ENCODE assay signal across 21 cellular contexts in genomic region chr2:96113951-96114350, GRCh38. TPM values are rescaled to one million over a fixed set of nuclear protein-coding genes. Genes with fewer than 3 reads are reported as not detected.
"Had no signal": no experiment of that assay in that cellular context is flagged by ENCODE, and none has a peak within 500 bp of the region (broad histone marks: within the 10 kb centered on the region; RNA-seq: fewer than 3 reads in every experiment).

No MANE protein-coding gene starts in this region.

- DNase-seq: dermis blood vessel endothelial cell; effector memory CD4-positive, alpha-beta T cell; esophagus squamous epithelium; naive B cell; sigmoid colon; stimulated activated naive CD4-positive, alpha-beta T cell treated with Interleukin-2 at 50 U/mL for 16 hours; SW 1271; tibial artery; uterus had no signal

- H3K9me3 Mint-ChIP-seq: activated naive CD4-positive, alpha-beta T cell treated with anti-CD3 and anti-CD28 coated beads, Interleukin-2, amount 10 ng/mL, durations not matched to agents 7 days and 5 days; activated T-helper 2 cell treated with anti-CD3 and anti-CD28 coated beads, Interferon-gamma antibody, Interleukin-2, Interleukin-4, amounts not matched to agents 10 μg/mL and 5 μg/mL and 100 μg/mL, durations not matched to agents 14 hours and 24 hours and 36 hours; memory B cell; naive B cell had no signal

- H3K36me3 Mint-ChIP-seq: activated naive CD4-positive, alpha-beta T cell treated with anti-CD3 and anti-CD28 coated beads, Interleukin-2, amount 10 ng/mL, durations not matched to agents 7 days and 5 days; memory B cell; naive B cell had no signal

- H3K4me3 ChIP-seq: breast epithelium, hepatocyte, pancreas, sigmoid colon, tibial artery, uterus had no signal

- H3K27ac ChIP-seq: breast epithelium, esophagus squamous epithelium, hepatocyte, pancreas, sigmoid colon, tibial artery, uterus had no signal

- H3K36me3 ChIP-seq: breast epithelium, esophagus squamous epithelium, pancreas, sigmoid colon, tibial artery, uterus had no signal

- H3K4me2 ChIP-seq: hepatocyte had no signal

- FAIRE-seq: astrocyte, endothelial cell of umbilical vein, islet of Langerhans, pancreas had no signal

- H3K27ac Mint-ChIP-seq: activated CD4-positive, alpha-beta T cell treated with anti-CD3 and anti-CD28 coated beads for 36 hours; activated naive CD4-positive, alpha-beta T cell treated with anti-CD3 and anti-CD28 coated beads, Interleukin-2, amount 10 ng/mL, durations not matched to agents 7 days and 5 days; activated T-helper 2 cell treated with anti-CD3 and anti-CD28 coated beads, Interferon-gamma antibody, Interleukin-2, Interleukin-4, amounts not matched to agents 10 μg/mL and 5 μg/mL and 100 μg/mL, durations not matched to agents 14 hours and 24 hours and 36 hours; memory B cell had no signal

- H3K9me3 ChIP-seq: breast epithelium, esophagus squamous epithelium, pancreas, sigmoid colon, tibial artery, uterus had no signal

- H3K4me3 Mint-ChIP-seq: activated CD4-positive, alpha-beta T cell treated with anti-CD3 and anti-CD28 coated beads for 36 hours; memory B cell had no signal

- ATAC-seq: activated CD4-positive, alpha-beta T cell treated with anti-CD3 and anti-CD28 coated beads for 36 hours; left lobe of liver; pancreas had no signal

- H3K27me3 ChIP-seq: pancreas had no signal

RNA-seq across cellular contexts. Expression of gene ADRA2B, which starts 2.4 kb away (rescaled TPM):
- total RNA-seq: astrocyte, endothelial cell of umbilical vein had no signal
- polyA plus RNA-seq: endothelial cell of umbilical vein had no signal

RNA-seq across cellular contexts. Expression of gene ASTL, which starts 24.4 kb away (rescaled TPM):
- total RNA-seq: astrocyte; dermis blood vessel endothelial cell; endothelial cell of umbilical vein; hepatocyte; left lobe of liver; pancreas; sigmoid colon; T-helper 2 cell treated with Interferon-gamma antibody and Interleukin-4, amounts not matched to agents 100 ng/mL and 5 ng/mL, for 36 hours; uterus had no signal
- polyA plus RNA-seq: endothelial cell of umbilical vein, hepatocyte had no signal
